Comparison of ENCODE assay signal across 22 cellular contexts in genomic region chr16:50571786-50572185, GRCh38. TPM values are rescaled to one million over a fixed set of nuclear protein-coding genes. Genes with fewer than 3 reads are reported as not detected.
DNase-seq lines count a peak whose midpoint lies in the region; ATAC-seq and TF ChIP-seq lines count a peak whose summit lies in the region.
"Had no signal": no experiment of that assay in that cellular context is flagged by ENCODE, and none has a peak within 500 bp of the region (broad histone marks: within the 10 kb centered on the region; RNA-seq: fewer than 3 reads in every experiment).

No MANE protein-coding gene starts in this region.

- no peak overlapping the region for H3K4me3 Mint-ChIP-seq in WTC11
- H3K4me3 Mint-ChIP-seq in nephron = no peak overlapping the region
- H3K4me3 Mint-ChIP-seq: CD4-positive, CD25-positive, alpha-beta regulatory T cell had no signal

- H3K36me3 Mint-ChIP-seq in WTC11 = no peaks in the 10 kb centered on the region
- H3K36me3 Mint-ChIP-seq in nephron (ENCODE audit: low read depth) = peaks cover 18% of the 10 kb centered on the region

- TF ChIP-seq CTCF in WTC11 (IDR thresholded peaks at IDR 0.05) = no peak
- TF ChIP-seq CTCF in nephron (IDR thresholded peaks at IDR 0.05; ENCODE audit: unreplicated experiment in 3 of 3) = no peak

- H3K4me1 Mint-ChIP-seq in WTC11 (peaks cover 23% of the 10 kb centered on the region), nephron (peaks cover 86% of the 10 kb centered on the region)

- H3K9me3 Mint-ChIP-seq in WTC11 = no peaks in the 10 kb centered on the region
- H3K9me3 Mint-ChIP-seq in nephron = no peaks in the 10 kb centered on the region
- H3K9me3 Mint-ChIP-seq: CD4-positive, CD25-positive, alpha-beta regulatory T cell had no signal

- DNase-seq in left ventricle myocardium superior (peak; percentile 3), Right ventricle myocardium superior (no peak), WTC11 (ENCODE audit: low spot score) (no peak), mucosa of gallbladder (ENCODE audit: low spot score) (no peak)
- DNase-seq: CD4-positive, CD25-positive, alpha-beta regulatory T cell; DMS153; DND-41; GOT3; Karpas-422; NCI-H1092 treated with DMSO at 0.1 percent for 48 hours; NCI-H1436; NCI-H187; NCI-H2081 treated with DMSO at 0.1 percent for 48 hours; NCI-H2171; NCI-H226; NCI-H510A; RPMI8226; SHP77 had no signal

- intact Hi-C loops in left ventricle myocardium superior (cut with micrococcal nuclease) = no loop called here
- intact Hi-C loops in Right ventricle myocardium superior (cut with DNase I) = no loop called here

- H3K27me3 Mint-ChIP-seq in WTC11 (ENCODE audit: low read depth) = no peaks in the 10 kb centered on the region
- H3K27me3 Mint-ChIP-seq in nephron (ENCODE audit: low read depth) = peaks cover 8% of the 10 kb centered on the region
- H3K27me3 Mint-ChIP-seq: CD4-positive, CD25-positive, alpha-beta regulatory T cell had no signal

- POLR2A ChIA-PET in WTC11 (lab: Charles Lee) = no interaction called here

- no peak for TF ChIP-seq POLR2A in GM18505 (IDR thresholded peaks at IDR 0.05; ENCODE audit: borderline replicate concordance, extremely low read depth, insufficient read depth, insufficient read length)

- peak overlapping the region; percentile 46; the same call in 1 of the 2 replicates for H3K27ac Mint-ChIP-seq in WTC11
- peak overlapping the region in 2 of 3 experiments; percentile 100 for H3K27ac Mint-ChIP-seq in nephron

- ATAC-seq in left ventricle myocardium superior (no peak), Right ventricle myocardium superior (ENCODE audit: poor library complexity) (no peak), WTC11 (no peak), GM18505 (IDR thresholded peaks at IDR 0.05; ENCODE audit: unreplicated experiment) (no peak), GM19467 (IDR thresholded peaks at IDR 0.05; ENCODE audit: unreplicated experiment) (no peak)
- ATAC-seq: HCT116 had no signal

- CTCF ChIA-PET in WTC11 (lab: Charles Lee) = no interaction called here

TF ChIP-seq in WTC11, 78 proteins besides CTCF, POLR2A, EP300 and RAD21:
- TF ChIP-seq MXD4 (CRISPR knock-in tag; IDR thresholded peaks at IDR 0.05; ENCODE audit: borderline replicate concordance) (no peak), ZNF232 (CRISPR knock-in tag; IDR thresholded peaks at IDR 0.05) (no peak), NR1H2 (CRISPR knock-in tag; IDR thresholded peaks at IDR 0.05) (no peak), FOXP1 (CRISPR knock-in tag; IDR thresholded peaks at IDR 0.05; ENCODE audit: borderline replicate concordance) (no peak), ZNF416 (CRISPR knock-in tag; IDR thresholded peaks at IDR 0.05) (no peak), TEAD1 (CRISPR knock-in tag; IDR thresholded peaks at IDR 0.05) (no peak), JAZF1 (CRISPR knock-in tag; IDR thresholded peaks at IDR 0.05) (no peak)

RNA-seq across cellular contexts. Expression of gene NKD1, which starts 23.6 kb away (rescaled TPM):
- total RNA-seq in left ventricle myocardium superior (0.59 TPM), Right ventricle myocardium superior (0.16 TPM), WTC11 (2021) (6.0 to 9.3 TPM (median 9.1 TPM) in 3 replicates), mucosa of gallbladder (32.0 TPM)
